Comparison of ENCODE assay signal across 13 cellular contexts in genomic region chr17:34235389-34236028, GRCh38. TPM values are rescaled to one million over a fixed set of nuclear protein-coding genes. Genes with fewer than 3 reads are reported as not detected.
DNase-seq lines count a peak whose midpoint lies in the region; ATAC-seq and TF ChIP-seq lines count a peak whose summit lies in the region.
"Had no signal": no experiment of that assay in that cellular context is flagged by ENCODE, and none has a peak within 500 bp of the region (broad histone marks: within the 10 kb centered on the region; RNA-seq: fewer than 3 reads in every experiment).

No MANE protein-coding gene starts in this region.

- peaks cover 0 to 23% of the 10 kb centered on the region in 2 donors for H3K4me1 ChIP-seq in ascending aorta

- no peaks in the 10 kb centered on the region for H3K36me3 ChIP-seq in ascending aorta

- ATAC-seq in GM21528 (IDR thresholded peaks at IDR 0.05; ENCODE audit: low FRiP score, unreplicated experiment): no peak
- ATAC-seq in HG02623 (IDR thresholded peaks at IDR 0.05; ENCODE audit: unreplicated experiment): no peak
- ATAC-seq in T-helper 17 cell: no peak
- ATAC-seq: stimulated activated effector memory CD8-positive, alpha-beta T cell treated with anti-CD3 and anti-CD28 coated beads, Interleukin-12 subunit alpha, Interleukin-12 subunit beta, amount 100 ng/mL, for 72 hours had no signal

- peak overlapping the region; percentile 35 to 68 for H3K27ac ChIP-seq in ascending aorta
- H3K27ac ChIP-seq: C4-2B had no signal

- H3K27me3 Mint-ChIP-seq in T-helper 17 cell: peaks cover 61% of the 10 kb centered on the region

- H3K9me3 ChIP-seq in ascending aorta: no peaks in the 10 kb centered on the region
- H3K9me3 ChIP-seq in T-helper 17 cell (ENCODE audit: control insufficient read depth, low read length, poor library complexity, severe bottlenecking): peaks cover 2% of the 10 kb centered on the region

- H3K4me3 Mint-ChIP-seq in T-helper 17 cell: no peak overlapping the region
- H3K4me3 Mint-ChIP-seq: stimulated activated effector memory CD8-positive, alpha-beta T cell treated with anti-CD3 and anti-CD28 coated beads, Interleukin-12 subunit alpha, Interleukin-12 subunit beta, amount 100 ng/mL, for 72 hours had no signal

- no peaks in the 10 kb centered on the region for H3K27me3 ChIP-seq in ascending aorta

- peaks cover 3% of the 10 kb centered on the region for H3K36me3 Mint-ChIP-seq in T-helper 17 cell (ENCODE audit: low read depth)
- H3K36me3 Mint-ChIP-seq: stimulated activated effector memory CD8-positive, alpha-beta T cell treated with anti-CD3 and anti-CD28 coated beads, Interleukin-12 subunit alpha, Interleukin-12 subunit beta, amount 100 ng/mL, for 72 hours had no signal

- intact Hi-C loops in ascending aorta (cut with DNase I): no loop called here

- H3K4me3 ChIP-seq in ascending aorta: no peak overlapping the region

- TF ChIP-seq CTCF in ascending aorta (IDR thresholded peaks at IDR 0.05): no peak

- H3K27ac Mint-ChIP-seq in T-helper 17 cell: no peak overlapping the region
- H3K27ac Mint-ChIP-seq: stimulated activated effector memory CD8-positive, alpha-beta T cell treated with anti-CD3 and anti-CD28 coated beads, Interleukin-12 subunit alpha, Interleukin-12 subunit beta, amount 100 ng/mL, for 72 hours had no signal

- DNase-seq in Daoy (ENCODE audit: low read depth) (peak; percentile 87), ascending aorta (ENCODE audit: low spot score in 2 of 2) (no peak), iPS-NIHi7 (ENCODE audit: extremely low spot score) (peak; percentile 51), pulmonary artery endothelial cell (ENCODE audit: low read depth, low spot score) (peak; percentile 93), T-helper 17 cell (no peak)
- DNase-seq in activated CD4-positive, alpha-beta T cell treated with anti-CD3 and anti-CD28 coated beads for 4 hours: no peak
- DNase-seq: caudate nucleus, NCI-H2029 had no signal

- H3K4me1 Mint-ChIP-seq in T-helper 17 cell: peaks cover 7% of the 10 kb centered on the region
- H3K4me1 Mint-ChIP-seq: stimulated activated effector memory CD8-positive, alpha-beta T cell treated with anti-CD3 and anti-CD28 coated beads, Interleukin-12 subunit alpha, Interleukin-12 subunit beta, amount 100 ng/mL, for 72 hours had no signal

RNA-seq across cellular contexts. Expression of gene CCL2, which starts 19.6 kb away (rescaled TPM):
- 1,648 and 1,969 TPM in 2 replicates for total RNA-seq in Daoy (2014; rRNA removed; shearing (Covaris generic))
- total RNA-seq in ascending aorta: 162 TPM
- 135 and 355 TPM in 2 replicates for total RNA-seq in pulmonary artery endothelial cell
- total RNA-seq in T-helper 17 cell: not detected
- total RNA-seq: activated CD8-positive, alpha-beta memory T cell treated with anti-CD3 and anti-CD28 coated beads for 36 hours had no signal

RNA-seq across cellular contexts. Expression of gene CCL7, which starts 34.5 kb away (rescaled TPM):
- 0.21 and 1.5 TPM in 2 replicates for total RNA-seq in Daoy (2014; rRNA removed; shearing (Covaris generic))
- total RNA-seq in ascending aorta (not detected), pulmonary artery endothelial cell (0.07 and 0.11 TPM in 2 replicates), T-helper 17 cell (not detected)
- total RNA-seq: activated CD8-positive, alpha-beta memory T cell treated with anti-CD3 and anti-CD28 coated beads for 36 hours had no signal

RNA-seq across cellular contexts. Expression of gene CCL11, which starts 50.0 kb away (rescaled TPM):
- total RNA-seq in Daoy (2014; rRNA removed; shearing (Covaris generic)): not detected in 2 replicates
- total RNA-seq in ascending aorta (not detected), pulmonary artery endothelial cell (not detected in 2 replicates), T-helper 17 cell (not detected)
- total RNA-seq: activated CD8-positive, alpha-beta memory T cell treated with anti-CD3 and anti-CD28 coated beads for 36 hours had no signal

Comparison
In these comparisons a context has a peak if more than half of its experiments do, and no peak if none do; other contexts are left out.
1. DNase-seq: peak in Daoy (single experiment), iPS-NIHi7 (single experiment) and pulmonary artery endothelial cell (single experiment); none in ascending aorta (0 of 2), activated CD4-positive, alpha-beta T cell treated with anti-CD3 and anti-CD28 coated beads for 4 hours (0 of 2) and T-helper 17 cell (0 of 3).
2. RNA of gene CCL2, which starts 19.6 kb away (total RNA-seq): 1,648 to 1,969 TPM in Daoy, 162 TPM in ascending aorta (single experiment) and 135 to 355 TPM in pulmonary artery endothelial cell; not detected in T-helper 17 cell; every median in the first group is over 100 times any median in the second.